ENCODE assay signal across 16 cellular contexts in genomic region chr15:98900382-98900781, GRCh38.
DNase-seq lines count a peak whose midpoint lies in the region; ATAC-seq and TF ChIP-seq lines count a peak whose summit lies in the region.
"Had no signal": no experiment of that assay in that cellular context is flagged by ENCODE, and none has a peak within 500 bp of the region (broad histone marks: within the 10 kb centered on the region; RNA-seq: fewer than 3 reads in every experiment).

No MANE protein-coding gene starts in this region.

- peaks cover 6% of the 10 kb centered on the region for H3K4me1 Mint-ChIP-seq in activated CD8-positive, alpha-beta memory T cell treated with anti-CD3 and anti-CD28 coated beads, Interleukin-2, amount 10 ng/mL, durations not matched to agents 7 days and 5 days

- no peak overlapping the region for H3K4me3 ChIP-seq in AG10803 (ENCODE audit: low read length)
- H3K4me3 ChIP-seq in Panc1 (ENCODE audit: low read depth in 2 of 2, low read length in 2 of 2) = no peak overlapping the region
- no peak overlapping the region for H3K4me3 ChIP-seq in fibroblast of mammary gland (ENCODE audit: control insufficient read depth, low read depth, low read length)
- H3K4me3 ChIP-seq: BLaER1 treated with 17β-estradiol and CSF1 and Interleukin-3, amounts not matched to agents 10 nM and 100 nM; coronary artery; ovary had no signal

- ATAC-seq in Panc1 (no peak), HG03039 (IDR thresholded peaks at IDR 0.05; ENCODE audit: unreplicated experiment) (no peak), GM21360 (IDR thresholded peaks at IDR 0.05; ENCODE audit: unreplicated experiment) (no peak)
- no peak for ATAC-seq in activated CD8-positive, alpha-beta memory T cell treated with anti-CD3 and anti-CD28 coated beads, Interleukin-2, amount 10 ng/mL, durations not matched to agents 7 days and 5 days
- ATAC-seq: HCT116, left lobe of liver had no signal

- no peaks in the 10 kb centered on the region for H3K9me3 Mint-ChIP-seq in activated CD8-positive, alpha-beta memory T cell treated with anti-CD3 and anti-CD28 coated beads, Interleukin-2, amount 10 ng/mL, durations not matched to agents 7 days and 5 days (ENCODE audit: low read depth)

- H3K27ac Mint-ChIP-seq in activated CD8-positive, alpha-beta memory T cell treated with anti-CD3 and anti-CD28 coated beads, Interleukin-2, amount 10 ng/mL, durations not matched to agents 7 days and 5 days = no peak overlapping the region

- POLR2A ChIA-PET in Panc1 (lab: Charles Lee) = interaction anchor here (0.7 kb wide), 1 partner anchor 374 kb away, joined by 4 read pairs; no protein-coding TSS in a partner anchor

- no TSS peak for BruUV-seq in Panc1 (replicated peaks; lab: Mats Ljungman, UMichigan)

- intact Hi-C loops in Panc1 (cut with micrococcal nuclease; ENCODE audit: unreplicated experiment) = loop anchor here (5.0 kb wide), 1 partner anchor 33 kb away; no protein-coding TSS in a partner anchor

- H3K4me1 ChIP-seq in Panc1 (ENCODE audit: control insufficient read depth, insufficient read depth, low read length) = peaks cover 64% of the 10 kb centered on the region

- no peaks in the 10 kb centered on the region for H3K36me3 Mint-ChIP-seq in activated CD8-positive, alpha-beta memory T cell treated with anti-CD3 and anti-CD28 coated beads, Interleukin-2, amount 10 ng/mL, durations not matched to agents 7 days and 5 days

- H3K9me3 ChIP-seq in Panc1 (ENCODE audit: control insufficient read depth, insufficient read depth, low read depth, low read length) = no peaks in the 10 kb centered on the region
- H3K9me3 ChIP-seq: ovary had no signal

- peak overlapping the region; percentile 96 for H3K27ac ChIP-seq in Panc1 (ENCODE audit: low read length)
- H3K27ac ChIP-seq: BLaER1 treated with 17β-estradiol and CSF1 and Interleukin-3, amounts not matched to agents 10 nM and 100 nM had no signal

- TF ChIP-seq CTCF in AG10803 (conservative IDR thresholded peaks at IDR 0.05; ENCODE audit: low read length) (no peak), Panc1 (IDR thresholded peaks at IDR 0.05) (no peak), fibroblast of mammary gland (conservative IDR thresholded peaks at IDR 0.05; ENCODE audit: control insufficient read depth, insufficient read depth, low read depth, low read length) (no peak)

- CTCF ChIA-PET in Panc1 (lab: Charles Lee) = no interaction called here
- CTCF ChIA-PET in activated CD8-positive, alpha-beta memory T cell treated with anti-CD3 and anti-CD28 coated beads, Interleukin-2, amount 10 ng/mL, durations not matched to agents 7 days and 5 days (lab: Charles Lee) = no interaction called here

- no peaks in the 10 kb centered on the region for H3K36me3 ChIP-seq in Panc1 (ENCODE audit: control insufficient read depth, insufficient read depth, low read length)
- H3K36me3 ChIP-seq: ovary had no signal

- in situ Hi-C loops in Panc1 (cut with HindIII; ENCODE audit: low pct_unique_long_range_greater_than_20kb, low sequenced_read_pairs) = no loop called here

- H3K27me3 ChIP-seq in Panc1 (ENCODE audit: control insufficient read depth, insufficient read depth, low read length) = no peaks in the 10 kb centered on the region
- H3K27me3 ChIP-seq: BLaER1 treated with 17β-estradiol and CSF1 and Interleukin-3, amounts not matched to agents 10 nM and 100 nM; ovary had no signal

- DNase-seq in AG10803 (ENCODE audit: low read depth) = peak; percentile 76
- no peak for DNase-seq in Panc1 (ENCODE audit: low read depth, low spot score)
- DNase-seq in fibroblast of mammary gland (ENCODE audit: low read depth) = peak; percentile 59
- peak; percentile 46 for DNase-seq in non-pigmented ciliary epithelial cell (ENCODE audit: low read depth)
- no peak for DNase-seq in NCI-H2227 treated with DMSO at 0.1 percent for 48 hours (lab: John Stamatoyannopoulos, UW)
- DNase-seq in activated CD8-positive, alpha-beta memory T cell treated with anti-CD3 and anti-CD28 coated beads, Interleukin-2, amount 10 ng/mL, durations not matched to agents 7 days and 5 days = no peak
- DNase-seq: activated naive CD4-positive, alpha-beta T cell; NCI-H1048; NCI-H524; ovary had no signal

- no peak overlapping the region for H3K4me3 Mint-ChIP-seq in activated CD8-positive, alpha-beta memory T cell treated with anti-CD3 and anti-CD28 coated beads, Interleukin-2, amount 10 ng/mL, durations not matched to agents 7 days and 5 days

- no peaks in the 10 kb centered on the region for H3K27me3 Mint-ChIP-seq in activated CD8-positive, alpha-beta memory T cell treated with anti-CD3 and anti-CD28 coated beads, Interleukin-2, amount 10 ng/mL, durations not matched to agents 7 days and 5 days

Comparison
In these comparisons a context has a peak if more than half of its experiments do, and no peak if none do; other contexts are left out.
1. DNase-seq: peak in AG10803 (single experiment), fibroblast of mammary gland (single experiment) and non-pigmented ciliary epithelial cell (single experiment); none in Panc1 (single experiment), NCI-H2227 treated with DMSO at 0.1 percent for 48 hours (single experiment) and activated CD8-positive, alpha-beta memory T cell treated with anti-CD3 and anti-CD28 coated beads, Interleukin-2, amount 10 ng/mL, durations not matched to agents 7 days and 5 days (single experiment).